In genomic region chr11:95507794-95508193, GRCh38 we compare ENCODE assay signal across 14 cellular contexts.
DNase-seq lines count a peak whose midpoint lies in the region; ATAC-seq and TF ChIP-seq lines count a peak whose summit lies in the region.
"Had no signal": no experiment of that assay in that cellular context is flagged by ENCODE, and none has a peak within 500 bp of the region (broad histone marks: within the 10 kb centered on the region; RNA-seq: fewer than 3 reads in every experiment).

No MANE protein-coding gene starts in this region.

- intact Hi-C loops in Panc1 (cut with micrococcal nuclease; ENCODE audit: unreplicated experiment), result no loop called here

- POLR2A ChIA-PET in Panc1 (lab: Charles Lee), result no interaction called here

- H3K4me3 ChIP-seq in Panc1 (ENCODE audit: low read depth in 2 of 2, low read length in 2 of 2) (no peak overlapping the region), fibroblast of villous mesenchyme (ENCODE audit: low read depth, low read length) (no peak overlapping the region)

- no peaks in the 10 kb centered on the region for H3K36me3 ChIP-seq in Panc1 (ENCODE audit: control insufficient read depth, insufficient read depth, low read length)

- peaks cover 2% of the 10 kb centered on the region; the same call in 1 of the 2 replicates for H3K27me3 ChIP-seq in Panc1 (ENCODE audit: control insufficient read depth, insufficient read depth, low read length)

- DNase-seq in stimulated activated CD4-positive, alpha-beta T cell treated with anti-CD3 and anti-CD28 coated beads, Interleukin-1b, Interleukin-23, amount 100 ng/mL, for 48 hours, result peak; percentile 2
- DNase-seq in stimulated activated CD4-positive, alpha-beta T cell treated with anti-CD3 and anti-CD28 coated beads, Interleukin-15, amount 100 ng/mL, for 24 hours, result no peak
- DNase-seq in Panc1 (ENCODE audit: low read depth, low spot score), result no peak
- no peak for DNase-seq in fibroblast of villous mesenchyme (ENCODE audit: low read depth)
- no peak for DNase-seq in DMS153 (lab: John Stamatoyannopoulos, UW)
- no peak for DNase-seq in hypothalamus (lab: John Stamatoyannopoulos, UW)
- no peak for DNase-seq in DMS79 treated with DMSO at 0.1 percent for 48 hours (lab: John Stamatoyannopoulos, UW)
- DNase-seq: activated effector memory CD4-positive, alpha-beta T cell treated with anti-CD3 and anti-CD28 coated beads, Interleukin-2, amount 50 U/mL, for 16 hours; Calu3; KBM-7; NCI-H1092 treated with DMSO at 0.1 percent for 48 hours; NCI-H774 had no signal

- in situ Hi-C loops in Panc1 (cut with HindIII; ENCODE audit: low pct_unique_long_range_greater_than_20kb, low sequenced_read_pairs), result no loop called here

- CTCF ChIA-PET in Panc1 (lab: Charles Lee), result no interaction called here

- H3K4me1 ChIP-seq in Panc1 (ENCODE audit: control insufficient read depth, insufficient read depth, low read length), result no peaks in the 10 kb centered on the region

- peak; percentile 15; the same call in 1 of the 2 replicates for TF ChIP-seq CTCF in Panc1 (IDR thresholded peaks at IDR 0.05)
- peak; percentile 5 for TF ChIP-seq CTCF in fibroblast of villous mesenchyme (IDR thresholded peaks at IDR 0.05; ENCODE audit: insufficient read depth, low read depth, low read length)

- H3K27ac ChIP-seq in Panc1 (ENCODE audit: low read length), result no peak overlapping the region
- H3K27ac ChIP-seq: VCaP had no signal

- no peaks in the 10 kb centered on the region for H3K9me3 ChIP-seq in Panc1 (ENCODE audit: control insufficient read depth, insufficient read depth, low read depth, low read length)

- ATAC-seq in Panc1 (no peak), GM18858 (IDR thresholded peaks at IDR 0.05; ENCODE audit: unreplicated experiment) (no peak)

- BruUV-seq in Panc1 (replicated peaks; lab: Mats Ljungman, UMichigan), result no TSS peak
